13 cellular contexts compared by ENCODE assay signal in genomic region chr10:80171248-80171660, GRCh38. TPM values are rescaled to one million over a fixed set of nuclear protein-coding genes. Genes with fewer than 3 reads are reported as not detected.
DNase-seq lines count a peak whose midpoint lies in the region; ATAC-seq and TF ChIP-seq lines count a peak whose summit lies in the region.
"Had no signal": no experiment of that assay in that cellular context is flagged by ENCODE, and none has a peak within 500 bp of the region (broad histone marks: within the 10 kb centered on the region; RNA-seq: fewer than 3 reads in every experiment).

No MANE protein-coding gene starts in this region.

- no peak for TF ChIP-seq EP300 in stomach (IDR thresholded peaks at IDR 0.05)

- no peak overlapping the region for H3K4me3 ChIP-seq in stomach
- H3K4me3 ChIP-seq in foreskin fibroblast (ENCODE audit: low read depth in 1 of 2, low read length in 2 of 2), result no peak overlapping the region
- H3K4me3 ChIP-seq: coronary artery had no signal

- intact Hi-C loops in left colon (cut with DNase I, micrococcal nuclease) (no loop called here), stomach (cut with DNase I; ENCODE audit: low total_unique reads) (no loop called here)

- no peak for TF ChIP-seq POLR2A in stomach (IDR thresholded peaks at IDR 0.05)

- TF ChIP-seq CTCF in stomach (IDR thresholded peaks at IDR 0.05) (no peak), foreskin fibroblast (IDR thresholded peaks at IDR 0.05; ENCODE audit: low read depth, low read length) (no peak)

- WGBS in stomach, 5 donors, result 37 to 55% (median 50%) methylated on average over 7 of the region's 7 CpGs

- H3K36me3 ChIP-seq in stomach, result peaks cover 23 to 77% (median 66%) of the 10 kb centered on the region in 4 donors

- no peaks in the 10 kb centered on the region for H3K9me3 ChIP-seq in stomach

- H3K9me3 Mint-ChIP-seq in activated naive CD4-positive, alpha-beta T cell treated with anti-CD3 and anti-CD28 coated beads, Interleukin-2, amount 50 U/mL, for 72 hours, result no peaks in the 10 kb centered on the region
- H3K9me3 Mint-ChIP-seq: activated CD4-positive, alpha-beta memory T cell treated with anti-CD3 and anti-CD28 coated beads for 36 hours; activated naive CD4-positive, alpha-beta T cell treated with anti-CD3 and anti-CD28 coated beads for 36 hours had no signal

- peak overlapping the region; percentile 61 to 87 (median 81) for H3K27ac ChIP-seq in stomach

- H3K27ac Mint-ChIP-seq in activated naive CD4-positive, alpha-beta T cell treated with anti-CD3 and anti-CD28 coated beads, Interleukin-2, amount 50 U/mL, for 72 hours, result peak overlapping the region; percentile 62 to 67
- H3K27ac Mint-ChIP-seq: activated CD4-positive, alpha-beta memory T cell treated with anti-CD3 and anti-CD28 coated beads for 36 hours; activated naive CD4-positive, alpha-beta T cell treated with anti-CD3 and anti-CD28 coated beads for 36 hours had no signal

- ATAC-seq in activated naive CD4-positive, alpha-beta T cell treated with anti-CD3 and anti-CD28 coated beads, Interleukin-2, amount 50 U/mL, for 72 hours, result no peak
- ATAC-seq in left colon (peak; percentile 73), GM18861 (IDR thresholded peaks at IDR 0.05; ENCODE audit: unreplicated experiment) (no peak)

- in situ Hi-C loops in G401 (cut with HindIII; ENCODE audit: low sequenced_read_pairs), result no loop called here

- no peaks in the 10 kb centered on the region for H3K36me3 Mint-ChIP-seq in activated naive CD4-positive, alpha-beta T cell treated with anti-CD3 and anti-CD28 coated beads, Interleukin-2, amount 50 U/mL, for 72 hours

- DNase-seq in activated naive CD4-positive, alpha-beta T cell treated with anti-CD3 and anti-CD28 coated beads, Interleukin-2, amount 50 U/mL, for 72 hours (ENCODE audit: low spot score in 2 of 2), result no peak
- DNase-seq in activated naive CD4-positive, alpha-beta T cell treated with anti-CD3 and anti-CD28 coated beads, Interleukin-2, amount 50 U/mL, for 16 hours, result no peak
- DNase-seq in NCI-H69 (lab: John Stamatoyannopoulos, UW) (peak; percentile 51), left colon (peak; percentile 63 to 84), stomach (peak; percentile 91), G401 (ENCODE audit: low spot score) (no peak), foreskin fibroblast (no peak)
- DNase-seq: activated CD4-positive, alpha-beta memory T cell treated with anti-CD3 and anti-CD28 coated beads for 36 hours; activated naive CD4-positive, alpha-beta T cell treated with anti-CD3 and anti-CD28 coated beads for 36 hours; kidney; NCI-H226 had no signal

- H3K4me1 ChIP-seq in stomach, result peaks cover 46 to 97% (median 75%) of the 10 kb centered on the region in 4 donors

- H3K27me3 ChIP-seq in stomach, result no peaks in the 10 kb centered on the region

RNA-seq across cellular contexts. Expression of gene ANXA11, which starts 34.1 kb away (rescaled TPM):
- 100 to 1,000 TPM; 218 to 304 TPM for total RNA-seq in activated naive CD4-positive, alpha-beta T cell treated with anti-CD3 and anti-CD28 coated beads, Interleukin-2, amount 50 U/mL, for 72 hours
- 100 to 1,000 TPM; 384 to 427 TPM for total RNA-seq in left colon
- total RNA-seq in stomach, result 100 to 1,000 TPM in 3 of 5 donors, 10 to 100 TPM in 2; 91.4 to 293 (median 109) TPM
- 100 to 1,000 TPM; 171 to 208 (median 181) TPM for polyA plus RNA-seq in stomach
- 99.7 and 111 TPM in 2 replicates for total RNA-seq in G401 (2014; rRNA removed; shearing (Covaris generic))

RNA-seq across cellular contexts. Expression of gene PLAC9, which starts 38.7 kb away (rescaled TPM):
- total RNA-seq in activated naive CD4-positive, alpha-beta T cell treated with anti-CD3 and anti-CD28 coated beads, Interleukin-2, amount 50 U/mL, for 72 hours, result not detected
- total RNA-seq in left colon (1 to 10 TPM; 4.2 to 8.2 TPM), stomach (10 to 100 TPM in 2 of 5 donors, 1 to 10 TPM in 1, not detected in 2; 2.0 to 37.4 (median 11.6) TPM)
- 10 to 100 TPM; 14.2 to 28.3 (median 26.4) TPM for polyA plus RNA-seq in stomach
- 1.7 TPM in 1 of 2 replicates, not detected in the other for total RNA-seq in G401 (2014; rRNA removed; shearing (Covaris generic))
- total RNA-seq: activated CD4-positive, alpha-beta memory T cell treated with anti-CD3 and anti-CD28 coated beads for 36 hours; activated naive CD4-positive, alpha-beta T cell treated with anti-CD3 and anti-CD28 coated beads for 36 hours had no signal

Comparison
In these comparisons a context has a peak if more than half of its experiments do, and no peak if none do; other contexts are left out.
1. DNase-seq: peak in NCI-H69 (single experiment), left colon (2 of 2) and stomach (single experiment); none in activated naive CD4-positive, alpha-beta T cell treated with anti-CD3 and anti-CD28 coated beads, Interleukin-2, amount 50 U/mL, for 72 hours (0 of 2), activated naive CD4-positive, alpha-beta T cell treated with anti-CD3 and anti-CD28 coated beads, Interleukin-2, amount 50 U/mL, for 16 hours (single experiment), G401 (single experiment) and foreskin fibroblast (0 of 2).